ENCODE assay signal across 25 cellular contexts in genomic region chr6:92159046-92159445, GRCh38.
DNase-seq lines count a peak whose midpoint lies in the region; ATAC-seq and TF ChIP-seq lines count a peak whose summit lies in the region.
"Had no signal": no experiment of that assay in that cellular context is flagged by ENCODE, and none has a peak within 500 bp of the region (broad histone marks: within the 10 kb centered on the region; RNA-seq: fewer than 3 reads in every experiment).

No MANE protein-coding gene starts in this region.

- no peaks in the 10 kb centered on the region for H3K9me3 ChIP-seq in DND-41 (ENCODE audit: insufficient read depth, low read length, severe bottlenecking)
- no peaks in the 10 kb centered on the region for H3K9me3 ChIP-seq in endodermal cell (ENCODE audit: control insufficient read depth, low read length)
- H3K9me3 ChIP-seq in spleen = no peaks in the 10 kb centered on the region
- H3K9me3 ChIP-seq: A549, BLaER1, SK-N-SH had no signal

- no peaks in the 10 kb centered on the region for H3K4me1 ChIP-seq in DND-41 (ENCODE audit: insufficient read depth, low read length)
- H3K4me1 ChIP-seq in endodermal cell (ENCODE audit: control insufficient read depth, insufficient read depth, low read length) = no peaks in the 10 kb centered on the region
- no peaks in the 10 kb centered on the region for H3K4me1 ChIP-seq in spleen
- H3K4me1 ChIP-seq: A549, BLaER1 had no signal

- H3K27ac ChIP-seq in 22Rv1 = no peak overlapping the region
- no peak overlapping the region for H3K27ac ChIP-seq in DND-41 (ENCODE audit: low read length)
- no peak overlapping the region for H3K27ac ChIP-seq in endodermal cell (ENCODE audit: low read depth, low read length)
- no peak overlapping the region for H3K27ac ChIP-seq in spleen
- H3K27ac ChIP-seq: A549, BLaER1, HL-60 had no signal

- H3K27me3 ChIP-seq in DND-41 (ENCODE audit: insufficient read depth, low read length, poor library complexity) (no peaks in the 10 kb centered on the region), endodermal cell (ENCODE audit: control insufficient read depth, insufficient read depth, low read length, poor library complexity, severe bottlenecking) (no peaks in the 10 kb centered on the region), spleen (replicated peaks in 1 of 7) (no peaks in the 10 kb centered on the region)
- H3K27me3 ChIP-seq: BLaER1 had no signal

- TF ChIP-seq POLR2A in spleen (IDR thresholded peaks at IDR 0.05) = no peak

- H3K27me3 Mint-ChIP-seq in endodermal cell (ENCODE audit: insufficient read depth) = no peaks in the 10 kb centered on the region

- H3K4me3 ChIP-seq in DND-41 (ENCODE audit: low read depth in 1 of 2, low read length in 2 of 2) (no peak overlapping the region), endodermal cell (ENCODE audit: low read length) (no peak overlapping the region), spleen (no peak overlapping the region)
- H3K4me3 ChIP-seq: A549, BLaER1 had no signal

- H3K4me3 Mint-ChIP-seq in endodermal cell = no peak overlapping the region
- H3K4me3 Mint-ChIP-seq: CD8-positive, alpha-beta T cell; T-helper 2 cell treated with Interferon-gamma antibody and Interleukin-4, amounts not matched to agents 5 μg/mL and 100 μg/mL, for 36 hours had no signal

- no peaks in the 10 kb centered on the region for H4K20me1 ChIP-seq in DND-41 (ENCODE audit: insufficient read depth, low read length)
- H4K20me1 ChIP-seq: BLaER1 had no signal

- no peak overlapping the region for H3K4me2 ChIP-seq in DND-41 (ENCODE audit: insufficient read depth, low read length)
- H3K4me2 ChIP-seq: A549, BLaER1, SK-N-SH had no signal

- H3K79me2 ChIP-seq in DND-41 (ENCODE audit: insufficient read depth, low read length) = no peaks in the 10 kb centered on the region

- no peak overlapping the region for H2AFZ ChIP-seq in DND-41 (ENCODE audit: low read depth, low read length)

- H3K36me3 ChIP-seq in DND-41 (ENCODE audit: insufficient read depth, low read length) (no peaks in the 10 kb centered on the region), endodermal cell (ENCODE audit: control insufficient read depth, insufficient read depth, low read length) (no peaks in the 10 kb centered on the region), spleen (no peaks in the 10 kb centered on the region)
- H3K36me3 ChIP-seq: BLaER1 had no signal

- DNase-seq in DND-41 = no peak
- DNase-seq in endodermal cell = no peak
- DNase-seq in activated naive CD4-positive, alpha-beta T cell treated with anti-CD3 and anti-CD28 coated beads, Interleukin-2, amount 50 U/mL, for 72 hours (ENCODE audit: low spot score in 2 of 2) = no peak
- no peak for DNase-seq in DMS153 (lab: John Stamatoyannopoulos, UW)
- no peak for DNase-seq in spleen
- DNase-seq: CD8-positive, alpha-beta T cell; GOT3; IMR-90; Karpas-422; MM.1S; NCI-H1105; NCI-H2081; NCI-H510A; NCI-H748 treated with DMSO at 0.1 percent for 48 hours; NK-92 treated with Interleukin-12 subunit alpha and Interleukin-12 subunit beta, amount 100 ng/mL, for 24 hours; RPMI8226; SHP77 treated with DMSO at 0.1 percent for 48 hours; SK-N-SH had no signal

- no peaks in the 10 kb centered on the region for H3K4me1 Mint-ChIP-seq in endodermal cell

- peak; percentile 17; the same call in 1 of the 2 replicates for TF ChIP-seq CTCF in 22Rv1 (IDR thresholded peaks at IDR 0.05)
- peak; percentile 11 for TF ChIP-seq CTCF in DND-41 (IDR thresholded peaks at IDR 0.05; ENCODE audit: borderline replicate concordance, extremely low read depth, low read length, poor library complexity, severe bottlenecking)
- TF ChIP-seq CTCF in endodermal cell (conservative IDR thresholded peaks at IDR 0.05) = peak; percentile 64
- TF ChIP-seq CTCF in spleen (IDR thresholded peaks at IDR 0.05 in 8 of 11, conservative IDR thresholded peaks at IDR 0.05 in 3 of 11) = no peak

- WGBS in endodermal cell (ENCODE audit: insufficient coverage in 1 of 2, insufficient read length in 1 of 2), 2 experiments = 91 to 100% methylated on average over 1 to 2 of the region's 2 CpGs
- 72 to 89% (median 78%) methylated on average over 2 of the region's 2 CpGs for WGBS in spleen, 5 donors

- H3K27ac Mint-ChIP-seq in endodermal cell = no peak overlapping the region
- H3K27ac Mint-ChIP-seq in activated naive CD4-positive, alpha-beta T cell treated with anti-CD3 and anti-CD28 coated beads, Interleukin-2, amount 50 U/mL, for 72 hours = no peak overlapping the region
- H3K27ac Mint-ChIP-seq: CD8-positive, alpha-beta T cell; T-helper 2 cell treated with Interferon-gamma antibody and Interleukin-4, amounts not matched to agents 5 μg/mL and 100 μg/mL, for 36 hours had no signal

- no peak for ATAC-seq in DND-41 (ENCODE audit: insufficient read depth, low read depth)
- peak; percentile 58 for ATAC-seq in HG03159 (IDR thresholded peaks at IDR 0.05; ENCODE audit: unreplicated experiment)
- ATAC-seq in activated naive CD4-positive, alpha-beta T cell treated with anti-CD3 and anti-CD28 coated beads, Interleukin-2, amount 50 U/mL, for 72 hours = no peak
- no peak for ATAC-seq in GM21576 (IDR thresholded peaks at IDR 0.05; ENCODE audit: unreplicated experiment)
- ATAC-seq: A549; CD8-positive, alpha-beta T cell had no signal

- intact Hi-C loops in spleen (cut with DNase I; ENCODE audit: low total_unique reads) = no loop called here

- no peaks in the 10 kb centered on the region for H3K9me3 Mint-ChIP-seq in endodermal cell
- H3K9me3 Mint-ChIP-seq in activated naive CD4-positive, alpha-beta T cell treated with anti-CD3 and anti-CD28 coated beads, Interleukin-2, amount 50 U/mL, for 72 hours = peaks cover 12 to 13% of the 10 kb centered on the region in 2 donors

- H3K9ac ChIP-seq in DND-41 (ENCODE audit: low read depth, low read length) (no peak overlapping the region), endodermal cell (ENCODE audit: extremely low read depth, low read length, poor library complexity, severe bottlenecking) (no peak overlapping the region)
- H3K9ac ChIP-seq: BLaER1, SK-N-SH had no signal

- no peaks in the 10 kb centered on the region for H3K36me3 Mint-ChIP-seq in endodermal cell (ENCODE audit: low read depth)
- no peaks in the 10 kb centered on the region for H3K36me3 Mint-ChIP-seq in activated naive CD4-positive, alpha-beta T cell treated with anti-CD3 and anti-CD28 coated beads, Interleukin-2, amount 50 U/mL, for 72 hours
- H3K36me3 Mint-ChIP-seq: CD8-positive, alpha-beta T cell had no signal

Comparison
In these comparisons a context has a peak if more than half of its experiments do, and no peak if none do; other contexts are left out.
1. CTCF ChIP-seq: peak in 22Rv1 (single experiment), DND-41 (single experiment) and endodermal cell (single experiment); none in spleen (0 of 11).